Comparison of ENCODE assay signal across 2 cellular contexts in the genomic region with DNA sequence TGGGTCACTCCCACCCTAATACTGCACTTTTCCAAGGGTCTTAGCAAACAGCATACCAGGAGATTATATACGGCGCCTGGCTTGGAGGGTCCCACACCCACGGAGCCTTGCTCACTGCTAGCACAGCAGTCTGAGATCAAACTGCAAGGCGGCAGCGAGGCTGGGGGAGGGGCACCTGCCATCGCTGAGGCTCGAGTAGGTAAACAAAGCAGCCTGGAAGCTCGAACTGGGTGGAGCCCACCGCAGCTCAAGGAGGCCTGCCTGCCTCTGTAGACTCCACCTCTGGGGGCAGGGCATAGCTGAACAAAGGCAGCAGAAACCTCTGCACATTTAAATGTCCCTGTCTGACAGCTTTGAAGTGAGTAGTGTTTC. TPM values are rescaled to one million over a fixed set of nuclear protein-coding genes. Genes with fewer than 3 reads are reported as not detected.
"Had no signal": no experiment of that assay in that cellular context is flagged by ENCODE, and none has a peak within 500 bp of the region (broad histone marks: within the 10 kb centered on the region; RNA-seq: fewer than 3 reads in every experiment).

No MANE protein-coding gene starts in this region.

RNA-seq across cellular contexts. Expression of a gene that starts 51.7 kb away (rescaled TPM):
- total RNA-seq: natural killer cell treated with Interleukin-12 subunit alpha and Interleukin-12 subunit beta and Interleukin-15 and Interleukin-18, amount 100 ng/mL, for 72 hours; T-helper 2 cell treated with Interferon-gamma antibody and Interleukin-4, amounts not matched to agents 100 ng/mL and 5 ng/mL, for 36 hours had no signal
